Comparison of ENCODE assay signal across 26 cellular contexts in the genomic region with DNA sequence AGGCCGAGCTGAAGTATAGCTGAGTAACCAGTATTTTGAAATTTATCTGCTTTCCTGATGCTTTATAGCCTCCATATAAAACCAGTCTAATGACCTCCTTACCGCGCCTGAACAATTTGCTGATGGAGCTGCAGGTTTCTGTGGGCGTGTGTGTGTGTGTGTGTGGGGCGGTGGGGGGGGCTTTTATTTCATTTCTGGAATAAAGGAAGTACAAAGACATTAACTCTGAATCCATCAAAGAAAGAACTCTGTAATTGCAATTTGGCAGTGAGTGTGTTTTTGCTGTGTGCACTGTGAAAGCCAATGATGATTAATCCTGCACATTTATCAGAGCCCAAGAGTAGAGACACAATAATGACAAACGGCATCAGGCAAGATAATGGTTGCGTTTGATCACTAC. TPM values are rescaled to one million over a fixed set of nuclear protein-coding genes. Genes with fewer than 3 reads are reported as not detected.
A peak's percentile ranks its signal among the peaks of the same experiment; 100 is the strongest.
DNase-seq lines count a peak whose midpoint lies in the region; ATAC-seq and TF ChIP-seq lines count a peak whose summit lies in the region.
"Had no signal": no experiment of that assay in that cellular context is flagged by ENCODE, and none has a peak within 500 bp of the region (broad histone marks: within the 10 kb centered on the region; RNA-seq: fewer than 3 reads in every experiment).

No MANE protein-coding gene starts in this region.

- H3K27me3 Mint-ChIP-seq in progenitor cell of endocrine pancreas: no peaks in the 10 kb centered on the region
- no peaks in the 10 kb centered on the region for H3K27me3 Mint-ChIP-seq in stimulated activated naive CD8-positive, alpha-beta T cell treated with anti-CD3 and anti-CD28 coated beads, Interleukin-15, amount 100 ng/mL, for 72 hours
- H3K27me3 Mint-ChIP-seq: naive thymus-derived CD4-positive, alpha-beta T cell; T-cell had no signal

- no peaks in the 10 kb centered on the region for H3K79me2 ChIP-seq in SK-N-SH (ENCODE audit: insufficient read depth)
- H3K79me2 ChIP-seq in Karpas-422 (ENCODE audit: low read length): no peaks in the 10 kb centered on the region

- no peaks in the 10 kb centered on the region for H3K27me3 ChIP-seq in SK-N-SH (ENCODE audit: insufficient read depth)
- no peaks in the 10 kb centered on the region for H3K27me3 ChIP-seq in Karpas-422 (ENCODE audit: low read length)
- H3K27me3 ChIP-seq: adrenal gland, body of pancreas, dorsolateral prefrontal cortex, heart right ventricle had no signal

- H4K20me1 ChIP-seq in SK-N-SH (ENCODE audit: insufficient read depth): no peaks in the 10 kb centered on the region
- no peaks in the 10 kb centered on the region for H4K20me1 ChIP-seq in Karpas-422 (ENCODE audit: insufficient read depth, low read depth, low read length)

- H3K4me2 ChIP-seq in SK-N-SH (no peak overlapping the region), Karpas-422 (ENCODE audit: low read depth, low read length, poor library complexity, severe bottlenecking) (no peak overlapping the region)
- H3K4me2 ChIP-seq: KMS-11 had no signal

- ATAC-seq in stimulated activated naive CD8-positive, alpha-beta T cell treated with anti-CD3 and anti-CD28 coated beads, Interleukin-15, amount 100 ng/mL, for 72 hours: no peak
- no peak for ATAC-seq in HG03469 (IDR thresholded peaks at IDR 0.05; ENCODE audit: unreplicated experiment)
- ATAC-seq: activated CD8-positive, alpha-beta memory T cell treated with anti-CD3 and anti-CD28 coated beads, Interleukin-2, amount 10 ng/mL, durations not matched to agents 7 days and 5 days; body of pancreas; HCT116; heart right ventricle; naive thymus-derived CD4-positive, alpha-beta T cell; T-cell had no signal

- 0 out of 2 replicates have a peak, but pooled peaks cover 4% of the 10 kb centered on the region for H3K4me1 ChIP-seq in HEK293 (ENCODE audit: control insufficient read depth, insufficient read depth, low read length)
- H3K4me1 ChIP-seq in SK-N-SH (ENCODE audit: control insufficient read depth in 1 of 2, insufficient read depth in 2 of 2, low read depth in 1 of 2, low read length in 1 of 2): peaks cover 0 to 12% of the 10 kb centered on the region in 2 experiments; a peak in 2 of 4 replicates
- peaks cover 6% of the 10 kb centered on the region for H3K4me1 ChIP-seq in Karpas-422 (ENCODE audit: low read length)
- H3K4me1 ChIP-seq: adrenal gland, body of pancreas, heart right ventricle had no signal

- peak overlapping the region; percentile 86 for H3K27ac Mint-ChIP-seq in progenitor cell of endocrine pancreas
- H3K27ac Mint-ChIP-seq in stimulated activated naive CD8-positive, alpha-beta T cell treated with anti-CD3 and anti-CD28 coated beads, Interleukin-15, amount 100 ng/mL, for 72 hours: no peak overlapping the region
- H3K27ac Mint-ChIP-seq: activated B cell treated with CpG ODN at 0.5 μM for 24 hours; activated CD8-positive, alpha-beta memory T cell treated with anti-CD3 and anti-CD28 coated beads, Interleukin-2, amount 10 ng/mL, durations not matched to agents 7 days and 5 days; activated T-helper 1 cell treated with anti-CD3 and anti-CD28 coated beads, Interleukin-12 subunit alpha, Interleukin-12 subunit beta, Interleukin-2, Interleukin-4 antibody, amounts not matched to agents 30 ng/mL and 10 ng/mL and 1 ng/mL, durations not matched to agents 14 hours and 24 hours and 36 hours; T-cell had no signal

- TF ChIP-seq CTCF in HEK293 (tag by site-specific recombination; IDR thresholded peaks at IDR 0.05) (no peak), SK-N-SH (IDR thresholded peaks at IDR 0.05) (no peak), progenitor cell of endocrine pancreas (IDR thresholded peaks at IDR 0.05; ENCODE audit: unreplicated experiment) (no peak)

- H3K9ac ChIP-seq in SK-N-SH: no peak overlapping the region
- H3K9ac ChIP-seq in Karpas-422 (ENCODE audit: low read length): no peak overlapping the region
- H3K9ac ChIP-seq: KMS-11 had no signal

- no peaks in the 10 kb centered on the region for H3K36me3 ChIP-seq in HEK293 (ENCODE audit: control insufficient read depth in 2 of 2, insufficient read depth in 1 of 2, low read length in 2 of 2)
- H3K36me3 ChIP-seq in SK-N-SH (replicated peaks in 1 of 2; ENCODE audit: control insufficient read depth in 1 of 2, insufficient read depth in 2 of 2, low read length in 1 of 2): no peaks in the 10 kb centered on the region
- H3K36me3 ChIP-seq in Karpas-422 (ENCODE audit: insufficient read depth, low read length): no peaks in the 10 kb centered on the region
- H3K36me3 ChIP-seq: adrenal gland, heart right ventricle had no signal

- TF ChIP-seq RAD21 in SK-N-SH (IDR thresholded peaks at IDR 0.05; ENCODE audit: low read length): no peak

- H3K36me3 Mint-ChIP-seq in progenitor cell of endocrine pancreas (ENCODE audit: insufficient read depth): peaks cover 3% of the 10 kb centered on the region
- H3K36me3 Mint-ChIP-seq: activated CD8-positive, alpha-beta memory T cell treated with anti-CD3 and anti-CD28 coated beads, Interleukin-2, amount 10 ng/mL, durations not matched to agents 7 days and 5 days; T-cell had no signal

- H2AFZ ChIP-seq in SK-N-SH (ENCODE audit: low read depth) (no peak overlapping the region), Karpas-422 (ENCODE audit: low read length) (no peak overlapping the region)

- H3F3A ChIP-seq in SK-N-SH (replicated peaks; ENCODE audit: insufficient read depth): no peaks in the 10 kb centered on the region

- POLR2A ChIA-PET in HEK293 (lab: Yijun Ruan, JAX): no interaction called here
- POLR2A ChIA-PET in SK-N-SH (lab: Yijun Ruan, JAX): interaction anchor here (0.7 kb wide), 1 partner anchor 28 kb away, joined by 3 read pairs; no protein-coding TSS in a partner anchor

- H3K4me3 ChIP-seq in HEK293 (ENCODE audit: low read depth, low read length) (no peak overlapping the region), SK-N-SH (ENCODE audit: low read depth in 2 of 2, low read length in 1 of 2) (no peak overlapping the region), Karpas-422 (ENCODE audit: low read length) (no peak overlapping the region)
- H3K4me3 ChIP-seq: adrenal gland, body of pancreas, dorsolateral prefrontal cortex, heart right ventricle had no signal

- H3K4me1 Mint-ChIP-seq in progenitor cell of endocrine pancreas (ENCODE audit: low read depth): peaks cover 33% of the 10 kb centered on the region
- H3K4me1 Mint-ChIP-seq in stimulated activated naive CD8-positive, alpha-beta T cell treated with anti-CD3 and anti-CD28 coated beads, Interleukin-15, amount 100 ng/mL, for 72 hours: peaks cover 37% of the 10 kb centered on the region
- H3K4me1 Mint-ChIP-seq: activated B cell treated with CpG ODN at 0.5 μM for 24 hours had no signal

- H3K4me3 Mint-ChIP-seq in progenitor cell of endocrine pancreas (ENCODE audit: low read depth): no peak overlapping the region
- no peak overlapping the region for H3K4me3 Mint-ChIP-seq in stimulated activated naive CD8-positive, alpha-beta T cell treated with anti-CD3 and anti-CD28 coated beads, Interleukin-15, amount 100 ng/mL, for 72 hours
- H3K4me3 Mint-ChIP-seq: activated B cell treated with CpG ODN at 0.5 μM for 24 hours; activated CD8-positive, alpha-beta memory T cell treated with anti-CD3 and anti-CD28 coated beads, Interleukin-2, amount 10 ng/mL, durations not matched to agents 7 days and 5 days; activated T-helper 1 cell treated with anti-CD3 and anti-CD28 coated beads, Interleukin-12 subunit alpha, Interleukin-12 subunit beta, Interleukin-2, Interleukin-4 antibody, amounts not matched to agents 30 ng/mL and 10 ng/mL and 1 ng/mL, durations not matched to agents 14 hours and 24 hours and 36 hours; naive thymus-derived CD4-positive, alpha-beta T cell; T-cell had no signal

- H3K9me3 ChIP-seq in HEK293 (ENCODE audit: control insufficient read depth, insufficient read depth, low read depth, low read length) (no peaks in the 10 kb centered on the region), SK-N-SH (no peaks in the 10 kb centered on the region), Karpas-422 (ENCODE audit: low read length) (no peaks in the 10 kb centered on the region)
- H3K9me3 ChIP-seq: adrenal gland, body of pancreas, heart right ventricle had no signal

- H3K9me2 ChIP-seq in SK-N-SH (no peaks in the 10 kb centered on the region), Karpas-422 (replicated peaks; ENCODE audit: insufficient read depth, low read length) (no peaks in the 10 kb centered on the region)

- CTCF ChIA-PET in HEK293 (lab: Yijun Ruan, JAX): interaction anchor here (0.5 to 0.6 kb wide), 2 partner anchors 386 to 722 kb away, joined by 3 read pairs; no protein-coding TSS in a partner anchor
- CTCF ChIA-PET in SK-N-SH (lab: Yijun Ruan, JAX): interaction anchor here (0.9 to 1.1 kb wide), 2 partner anchors 119 to 248 kb away, joined by 3 read pairs; no protein-coding TSS in a partner anchor

- H3K9me3 Mint-ChIP-seq in progenitor cell of endocrine pancreas (ENCODE audit: low read depth): peaks cover 3% of the 10 kb centered on the region
- no peaks in the 10 kb centered on the region for H3K9me3 Mint-ChIP-seq in stimulated activated naive CD8-positive, alpha-beta T cell treated with anti-CD3 and anti-CD28 coated beads, Interleukin-15, amount 100 ng/mL, for 72 hours
- H3K9me3 Mint-ChIP-seq: activated B cell treated with CpG ODN at 0.5 μM for 24 hours; activated T-helper 1 cell treated with anti-CD3 and anti-CD28 coated beads, Interleukin-12 subunit alpha, Interleukin-12 subunit beta, Interleukin-2, Interleukin-4 antibody, amounts not matched to agents 30 ng/mL and 10 ng/mL and 1 ng/mL, durations not matched to agents 14 hours and 24 hours and 36 hours; naive thymus-derived CD4-positive, alpha-beta T cell; T-cell had no signal

- no peak for TF ChIP-seq EP300 in SK-N-SH (IDR thresholded peaks at IDR 0.05; ENCODE audit: borderline replicate concordance in 1 of 2, low read depth in 1 of 2, low read length in 1 of 2)

- DNase-seq in NCI-H1436 (lab: John Stamatoyannopoulos, UW): peak; percentile 70
- peak; percentile 42 for DNase-seq in SK-N-SH
- no peak for DNase-seq in progenitor cell of endocrine pancreas (ENCODE audit: low spot score, unreplicated experiment)
- DNase-seq in stimulated activated naive CD8-positive, alpha-beta T cell treated with anti-CD3 and anti-CD28 coated beads, Interleukin-15, amount 100 ng/mL, for 72 hours: no peak
- no peak for DNase-seq in Karpas-422
- DNase-seq: activated B cell treated with CpG ODN at 0.5 μM for 24 hours; activated CD4-positive, alpha-beta T cell treated with anti-CD3 and anti-CD28 coated beads, Interleukin-2, amount 50 U/mL, for 1 hour; activated CD8-positive, alpha-beta memory T cell treated with anti-CD3 and anti-CD28 coated beads, Interleukin-2, amount 10 ng/mL, durations not matched to agents 7 days and 5 days; activated naive CD4-positive, alpha-beta T cell treated with Interleukin-2 at 50 U/mL for 16 hours; adrenal gland; body of pancreas; C1 segment of cervical spinal cord; dorsolateral prefrontal cortex; heart right ventricle; kidney; naive thymus-derived CD4-positive, alpha-beta T cell; NCI-H187; NCI-H226; stimulated activated CD4-positive, alpha-beta T cell treated with anti-CD3 and anti-CD28 coated beads, Interleukin-4, amount 100 ng/mL, for 24 hours; T-cell; trophoblast cell had no signal

- no peak overlapping the region for H3K27ac ChIP-seq in HEK293 (ENCODE audit: extremely low read depth, low read depth, low read length)
- peak overlapping the region in 1 of 2 experiments; percentile 86; a peak in 2 of 4 replicates for H3K27ac ChIP-seq in SK-N-SH (ENCODE audit: low read depth in 2 of 2, low read length in 1 of 2)
- H3K27ac ChIP-seq in Karpas-422 (ENCODE audit: low read length): no peak overlapping the region
- H3K27ac ChIP-seq: adrenal gland, body of pancreas, dorsolateral prefrontal cortex, heart right ventricle, KMS-11 had no signal

- WGBS in SK-N-SH (ENCODE audit: low lambda C conversion rate): 61% methylated on average over 7 of the region's 7 CpGs

RNA-seq across cellular contexts. Expression of a gene that starts 29.3 kb away (rescaled TPM):
- 25.5 and 40.0 TPM in 2 replicates for polyA plus RNA-seq in SK-N-SH (2012; rRNA removed)
- polyA plus RNA-seq in SK-N-SH (2012; cell fraction: cytosol; rRNA removed): 41.1 and 41.8 TPM in 2 replicates
- polyA plus RNA-seq in SK-N-SH (2012; cell fraction: nucleus; rRNA removed): 25.1 and 27.1 TPM in 2 replicates
- total RNA-seq in progenitor cell of endocrine pancreas: 228 and 247 TPM in 2 replicates
- total RNA-seq in Karpas-422 (2014; rRNA removed; shearing (Covaris generic); ENCODE audit: low replicate concordance): 40.5 and 41.3 TPM in 2 replicates

Comparison
In these comparisons a context has a peak if more than half of its experiments do, and no peak if none do; other contexts are left out.
1. DNase-seq: peak in NCI-H1436 (single experiment) and SK-N-SH (single experiment); none in progenitor cell of endocrine pancreas (single experiment), stimulated activated naive CD8-positive, alpha-beta T cell treated with anti-CD3 and anti-CD28 coated beads, Interleukin-15, amount 100 ng/mL, for 72 hours (0 of 2) and Karpas-422 (single experiment).